19 cellular contexts compared by ENCODE assay signal in genomic region chr6:28401172-28401571, GRCh38. TPM values are rescaled to one million over a fixed set of nuclear protein-coding genes. Genes with fewer than 3 reads are reported as not detected.
DNase-seq lines count a peak whose midpoint lies in the region; FAIRE-seq and TF ChIP-seq lines count a peak whose summit lies in the region.
"Had no signal": no experiment of that assay in that cellular context is flagged by ENCODE, and none has a peak within 500 bp of the region (broad histone marks: within the 10 kb centered on the region; RNA-seq: fewer than 3 reads in every experiment).

No MANE protein-coding gene starts in this region.

- DNase-seq in H54 (ENCODE audit: insufficient read length, low spot score) (no peak), RPMI7951 (ENCODE audit: low read depth) (peak; percentile 18), fibroblast of gingiva (ENCODE audit: low read depth) (peak; percentile 19), nephron progenitor cell (no peak), NCI-H748 treated with DMSO at 0.1 percent for 48 hours (lab: John Stamatoyannopoulos, UW) (no peak), NAMALWA (ENCODE audit: low spot score) (no peak), NCI-H1048 (lab: John Stamatoyannopoulos, UW) (no peak)
- DNase-seq: activated CD4-positive, alpha-beta T cell treated with anti-CD3 and anti-CD28 coated beads, Interleukin-2, amount 50 U/mL, for 1 hour; activated naive CD4-positive, alpha-beta T cell treated with anti-CD3 and anti-CD28 coated beads, Interleukin-2, amount 50 U/mL, for 16 hours; AML-193; caudate nucleus; effector CD4-positive, alpha-beta T cell; GF-D8; GOT3; NCI-H1417; Peyer's patch; psoas muscle had no signal

- TF ChIP-seq POLR2A in H54 (IDR thresholded peaks at IDR 0.05; ENCODE audit: low read depth, low read length): no peak

- peaks cover 41% of the 10 kb centered on the region for H3K27me3 Mint-ChIP-seq in nephron progenitor cell (ENCODE audit: low read depth, poor library complexity)

- H3K9me3 Mint-ChIP-seq in nephron progenitor cell: no peaks in the 10 kb centered on the region

- no peak overlapping the region for H3K27ac Mint-ChIP-seq in nephron progenitor cell

- peak; percentile 82 for FAIRE-seq in H54 (lab: Jason Lieb, UNC)
- FAIRE-seq: frontal cortex, GM12891 had no signal

- H3K4me1 Mint-ChIP-seq in nephron progenitor cell: peaks cover 32% of the 10 kb centered on the region

- no peak for TF ChIP-seq CTCF in nephron progenitor cell (IDR thresholded peaks at IDR 0.05)

- peak overlapping the region; percentile 44 for H3K4me3 Mint-ChIP-seq in nephron progenitor cell

- H3K36me3 Mint-ChIP-seq in nephron progenitor cell (ENCODE audit: low read depth): peaks cover 24% of the 10 kb centered on the region

RNA-seq across cellular contexts. Expression of gene ZSCAN12, which starts 1.6 kb away (rescaled TPM):
- 4.6 and 5.3 TPM in 2 replicates for total RNA-seq in RPMI7951 (2014; rRNA removed; shearing (Covaris generic))

RNA-seq across cellular contexts. Expression of gene ZSCAN23, which starts 42.1 kb away (rescaled TPM):
- 4.0 and 8.4 TPM in 2 replicates for total RNA-seq in RPMI7951 (2014; rRNA removed; shearing (Covaris generic))

RNA-seq across cellular contexts. Expression of gene ZKSCAN3, which starts 51.4 kb away (rescaled TPM):
- total RNA-seq in RPMI7951 (2014; rRNA removed; shearing (Covaris generic)): 3.9 and 4.3 TPM in 2 replicates

Comparison
In these comparisons a context has a peak if more than half of its experiments do, and no peak if none do; other contexts are left out.
1. DNase-seq: peak in RPMI7951 (single experiment) and fibroblast of gingiva (single experiment); none in H54 (single experiment), nephron progenitor cell (single experiment), NCI-H748 treated with DMSO at 0.1 percent for 48 hours (single experiment), NAMALWA (single experiment) and NCI-H1048 (single experiment).